ENCODE assay signal across 15 cellular contexts in the genomic region with DNA sequence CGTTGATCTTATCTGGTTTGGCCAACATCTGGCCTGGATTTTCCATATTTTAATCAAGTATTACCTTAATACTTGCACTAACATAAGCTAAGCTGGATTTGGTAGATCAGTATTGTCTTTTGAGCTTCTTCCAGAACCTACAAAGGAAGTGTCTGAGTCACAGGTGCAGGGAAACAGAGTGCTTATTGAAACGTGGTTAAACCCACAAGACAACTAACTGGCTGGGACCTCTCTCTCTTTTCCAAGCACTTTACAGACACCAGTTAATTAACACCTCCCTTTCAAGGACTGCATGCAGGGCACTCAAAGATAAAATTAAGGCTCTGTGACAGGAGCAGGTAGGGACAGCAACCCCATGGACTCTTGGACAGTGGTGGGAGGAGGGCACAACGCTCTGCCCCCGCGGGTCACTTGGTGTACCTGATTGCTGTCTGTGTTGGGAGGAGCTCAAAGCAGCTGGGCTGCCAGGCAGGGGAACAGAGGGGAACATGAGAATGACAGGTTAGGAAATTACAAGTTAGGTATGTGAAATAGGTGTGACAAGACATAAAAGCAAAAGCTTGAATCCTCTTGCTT.
DNase-seq lines count a peak whose midpoint lies in the region; ATAC-seq and TF ChIP-seq lines count a peak whose summit lies in the region.
"Had no signal": no experiment of that assay in that cellular context is flagged by ENCODE, and none has a peak within 500 bp of the region (broad histone marks: within the 10 kb centered on the region; RNA-seq: fewer than 3 reads in every experiment).

No MANE protein-coding gene starts in this region.

- BruUV-seq in PC-3 (replicated peaks; lab: Mats Ljungman, UMichigan): no TSS peak

- H3K27ac ChIP-seq in DOHH2 (ENCODE audit: low read depth, low read length) (peak overlapping the region; percentile 93), PC-3 (ENCODE audit: low read length) (no peak overlapping the region)
- H3K27ac ChIP-seq: BLaER1 treated with 17β-estradiol and CSF1 and Interleukin-3, amounts not matched to agents 10 nM and 100 nM; GM23248 had no signal

- H3K4me1 ChIP-seq in DOHH2 (ENCODE audit: control insufficient read depth, low read length) (peaks cover 83% of the 10 kb centered on the region), PC-3 (ENCODE audit: insufficient read depth, low read length) (no peaks in the 10 kb centered on the region)

- H4K20me1 ChIP-seq in DOHH2 (ENCODE audit: control insufficient read depth, insufficient read depth, low read depth, low read length) (no peaks in the 10 kb centered on the region), PC-3 (ENCODE audit: low read length) (no peaks in the 10 kb centered on the region)
- H4K20me1 ChIP-seq: BLaER1 treated with 17β-estradiol and CSF1 and Interleukin-3, amounts not matched to agents 10 nM and 100 nM had no signal

- peaks cover 36% of the 10 kb centered on the region for H3K9me3 ChIP-seq in DOHH2 (ENCODE audit: control insufficient read depth, insufficient read depth, low read length)
- H3K9me3 ChIP-seq in PC-3 (ENCODE audit: low read length): no peaks in the 10 kb centered on the region

- H3K9me2 ChIP-seq in DOHH2 (replicated peaks; ENCODE audit: control insufficient read depth, low read length) (no peaks in the 10 kb centered on the region), PC-3 (replicated peaks; ENCODE audit: low read length) (no peaks in the 10 kb centered on the region)

- no peaks in the 10 kb centered on the region for H3K79me2 ChIP-seq in DOHH2 (ENCODE audit: control insufficient read depth, low read length)
- H3K79me2 ChIP-seq in PC-3 (ENCODE audit: low read length): no peaks in the 10 kb centered on the region

- intact Hi-C loops in PC-3 (cut with micrococcal nuclease): no loop called here

- POLR2A ChIA-PET in PC-3 (lab: Charles Lee; ENCODE audit: unreplicated experiment): no interaction called here

- H3K4me2 ChIP-seq in DOHH2 (ENCODE audit: low read length): peak overlapping the region; percentile 43
- H3K4me2 ChIP-seq in PC-3 (ENCODE audit: low read length): no peak overlapping the region
- H3K4me2 ChIP-seq: BLaER1 treated with 17β-estradiol and CSF1 and Interleukin-3, amounts not matched to agents 10 nM and 100 nM had no signal

- peaks cover 39% of the 10 kb centered on the region for H3K36me3 ChIP-seq in DOHH2 (ENCODE audit: control insufficient read depth, low read length)
- no peaks in the 10 kb centered on the region for H3K36me3 ChIP-seq in PC-3 (ENCODE audit: low read depth, low read length)
- H3K36me3 ChIP-seq: BLaER1 treated with 17β-estradiol and CSF1 and Interleukin-3, amounts not matched to agents 10 nM and 100 nM had no signal

- ATAC-seq in PC-3: no peak
- ATAC-seq: GM12878 had no signal

- TF ChIP-seq CTCF in DOHH2 (IDR thresholded peaks at IDR 0.05; ENCODE audit: low read depth, low read length, poor library complexity, severe bottlenecking) (no peak), epithelial cell of esophagus (IDR thresholded peaks at IDR 0.05; ENCODE audit: insufficient read depth, low read depth, low read length, missing control alignments) (no peak), PC-3 (conservative IDR thresholded peaks at IDR 0.05; ENCODE audit: low read depth, low read length) (no peak)

- peak overlapping the region; percentile 37 for H3K4me3 ChIP-seq in DOHH2 (ENCODE audit: low read length)
- no peak overlapping the region for H3K4me3 ChIP-seq in epithelial cell of esophagus (ENCODE audit: low read length)
- H3K4me3 ChIP-seq in PC-3 (ENCODE audit: low read length): no peak overlapping the region
- H3K4me3 ChIP-seq: BLaER1 treated with 17β-estradiol and CSF1 and Interleukin-3, amounts not matched to agents 10 nM and 100 nM; GM12878; GM23248 had no signal

- no peak overlapping the region for H2AFZ ChIP-seq in PC-3 (ENCODE audit: low read length)
- H2AFZ ChIP-seq: GM23248 had no signal

- peaks cover 31% of the 10 kb centered on the region for H3F3A ChIP-seq in DOHH2 (ENCODE audit: control insufficient read depth, insufficient read depth)
- no peaks in the 10 kb centered on the region for H3F3A ChIP-seq in PC-3 (ENCODE audit: low read length, unreplicated experiment)

- no peaks in the 10 kb centered on the region for H3K27me3 ChIP-seq in DOHH2 (ENCODE audit: control insufficient read depth, low read length)
- 0 out of 2 replicates have a peak, but pooled peaks cover 7% of the 10 kb centered on the region for H3K27me3 ChIP-seq in PC-3 (ENCODE audit: low read length)
- H3K27me3 ChIP-seq: BLaER1 treated with 17β-estradiol and CSF1 and Interleukin-3, amounts not matched to agents 10 nM and 100 nM had no signal

- DNase-seq in NAMALWA (ENCODE audit: low spot score): peak; percentile 8
- peak; percentile 2 for DNase-seq in epithelial cell of esophagus (ENCODE audit: low read depth)
- peak; percentile 57 for DNase-seq in left kidney (ENCODE audit: low read depth, low spot score)
- no peak for DNase-seq in stimulated activated CD4-positive, alpha-beta T cell treated with anti-CD3 and anti-CD28 coated beads, Interleukin-4, amount 100 ng/mL, for 4 hours
- no peak for DNase-seq in KG1 (lab: John Stamatoyannopoulos, UW)
- no peak for DNase-seq in PC-3
- no peak for DNase-seq in NCI-H345 (lab: John Stamatoyannopoulos, UW)
- DNase-seq: ACHN; CD4-positive, CD25-positive, alpha-beta regulatory T cell; DMS53; GM23248; H7 had no signal

- no peak overlapping the region for H3K9ac ChIP-seq in PC-3 (ENCODE audit: low read length)
- H3K9ac ChIP-seq: BLaER1 treated with 17β-estradiol and CSF1 and Interleukin-3, amounts not matched to agents 10 nM and 100 nM; GM23248 had no signal

- CTCF ChIA-PET in PC-3 (lab: Charles Lee): no interaction called here

Comparison
In these comparisons a context has a peak if more than half of its experiments do, and no peak if none do; other contexts are left out.
1. DNase-seq: peak in NAMALWA (single experiment), epithelial cell of esophagus (single experiment) and left kidney (single experiment); none in stimulated activated CD4-positive, alpha-beta T cell treated with anti-CD3 and anti-CD28 coated beads, Interleukin-4, amount 100 ng/mL, for 4 hours (0 of 2), KG1 (single experiment), PC-3 (single experiment) and NCI-H345 (single experiment).